In genomic region chr19:42406111-42406510, GRCh38 we compare ENCODE assay signal across 29 cellular contexts. TPM values are rescaled to one million over a fixed set of nuclear protein-coding genes. Genes with fewer than 3 reads are reported as not detected.
DNase-seq lines count a peak whose midpoint lies in the region; ATAC-seq and TF ChIP-seq lines count a peak whose summit lies in the region.
"Had no signal": no experiment of that assay in that cellular context is flagged by ENCODE, and none has a peak within 500 bp of the region (broad histone marks: within the 10 kb centered on the region; RNA-seq: fewer than 3 reads in every experiment).

No MANE protein-coding gene starts in this region.

- POLR2A ChIA-PET in IMR-90 (lab: Charles Lee; ENCODE audit: unreplicated experiment): no interaction called here

- BruUV-seq in IMR-90 (replicated peaks; lab: Mats Ljungman, UMichigan): no TSS peak

- H2BK15ac ChIP-seq in IMR-90 (ENCODE audit: low read depth, low read length): no peak overlapping the region

- no peak overlapping the region for H4K5ac ChIP-seq in IMR-90 (ENCODE audit: low read depth, low read length)

- dilution Hi-C loops in IMR-90 (cut with HindIII; ENCODE audit: low sequenced_read_pairs, unreplicated experiment): no loop called here

- no peak overlapping the region for H3K56ac ChIP-seq in IMR-90 (ENCODE audit: extremely low read depth, insufficient read depth, low read length)

- no peaks in the 10 kb centered on the region for H3K9me3 Mint-ChIP-seq in endothelial cell (ENCODE audit: unreplicated experiment)
- H3K9me3 Mint-ChIP-seq: CD8-positive, alpha-beta memory T cell had no signal

- no peak overlapping the region for H3K4me2 ChIP-seq in IMR-90 (ENCODE audit: low read depth, low read length)
- H3K4me2 ChIP-seq in osteoblast (ENCODE audit: insufficient read depth, low read length): no peak overlapping the region
- H3K4me2 ChIP-seq: SK-N-SH had no signal

- no peak for TF ChIP-seq RAD21 in IMR-90 (IDR thresholded peaks at IDR 0.05; ENCODE audit: low read length)

- H4K8ac ChIP-seq in IMR-90 (ENCODE audit: low read depth in 2 of 2, low read length in 2 of 2): no peak overlapping the region

- peak overlapping the region; percentile 24 for H3K27ac Mint-ChIP-seq in endothelial cell (ENCODE audit: unreplicated experiment)

- CTCF ChIA-PET in IMR-90 (lab: Yijun Ruan, JAX): no interaction called here

- peaks cover 7% of the 10 kb centered on the region for H3K36me3 Mint-ChIP-seq in endothelial cell (ENCODE audit: low read depth, unreplicated experiment)

- TF ChIP-seq CTCF in IMR-90 (conservative IDR thresholded peaks at IDR 0.05; ENCODE audit: low read depth, low read length) (no peak), endothelial cell (IDR thresholded peaks at IDR 0.05; ENCODE audit: unreplicated experiment) (no peak), osteoblast (IDR thresholded peaks at IDR 0.05; ENCODE audit: extremely low read depth, low read depth, low read length) (no peak)

- no peak overlapping the region for H3K23ac ChIP-seq in IMR-90 (ENCODE audit: low read depth, low read length)

- H2AFZ ChIP-seq in IMR-90 (replicated peaks; ENCODE audit: low read length, poor library complexity): no peak overlapping the region
- H2AFZ ChIP-seq in osteoblast (ENCODE audit: low read length): no peak overlapping the region

- H3K14ac ChIP-seq in IMR-90 (replicated peaks; ENCODE audit: low read depth, low read length): no peak overlapping the region

- in situ Hi-C loops in IMR-90 (cut with MboI; ENCODE audit: low sequenced_read_pairs): no loop called here

- H3K18ac ChIP-seq in IMR-90 (ENCODE audit: low read depth, low read length): no peak overlapping the region

- no peak overlapping the region for H3K4me3 Mint-ChIP-seq in endothelial cell (ENCODE audit: unreplicated experiment)
- H3K4me3 Mint-ChIP-seq: CD14-positive monocyte; CD8-positive, alpha-beta memory T cell had no signal

- TF ChIP-seq POLR2A in IMR-90 (IDR thresholded peaks at IDR 0.05; ENCODE audit: low read depth, low read length): no peak

- H3K79me1 ChIP-seq in IMR-90 (ENCODE audit: low read depth in 1 of 2, low read length in 2 of 2): peaks cover 0 to 10% of the 10 kb centered on the region in 2 experiments; a peak in 1 of 4 replicates

- H2AK9ac ChIP-seq in IMR-90 (replicated peaks; ENCODE audit: low read depth, low read length, poor library complexity): peak overlapping the region; percentile 10

- H3K9ac ChIP-seq in IMR-90 (ENCODE audit: low read depth, low read length): no peak overlapping the region
- H3K9ac ChIP-seq: SK-N-SH had no signal

- intact Hi-C loops in IMR-90 (cut with micrococcal nuclease): loop anchor here (10.0 kb wide), 1 partner anchor 271 kb away; the partner anchor contains the start of gene POU2F2

- H3K4ac ChIP-seq in IMR-90 (ENCODE audit: low read depth, low read length): no peak overlapping the region

- H3K27ac ChIP-seq in IMR-90 (ENCODE audit: insufficient read depth, low read length) (no peak overlapping the region), osteoblast (ENCODE audit: low read depth, low read length) (no peak overlapping the region)
- H3K27ac ChIP-seq: Peyer's patch had no signal

- no peak overlapping the region for H2BK120ac ChIP-seq in IMR-90 (ENCODE audit: low read depth, low read length)

- H3K27me3 Mint-ChIP-seq in endothelial cell (ENCODE audit: unreplicated experiment): peaks cover 6% of the 10 kb centered on the region
- H3K27me3 Mint-ChIP-seq: CD8-positive, alpha-beta memory T cell had no signal

- H3K4me1 Mint-ChIP-seq in endothelial cell (ENCODE audit: unreplicated experiment): peaks cover 8% of the 10 kb centered on the region

- WGBS in IMR-90 (ENCODE audit: extremely low coverage in 2 of 2, insufficient read length in 1 of 2), 2 experiments: 93% methylated on average over 4 of the region's 11 CpGs; no CpG with 5 or more reads in 1 of the 2 experiments

- H3K79me2 ChIP-seq in osteoblast (ENCODE audit: insufficient read depth, low read length): no peaks in the 10 kb centered on the region

- 0 out of 2 replicates have a peak, but pooled peaks cover 4% of the 10 kb centered on the region for H3K9me1 ChIP-seq in IMR-90 (ENCODE audit: insufficient read depth, low read length)

- no peaks in the 10 kb centered on the region for H3K9me3 ChIP-seq in IMR-90 (ENCODE audit: control insufficient read depth, insufficient read depth, low read length)
- no peaks in the 10 kb centered on the region for H3K9me3 ChIP-seq in osteoblast (ENCODE audit: low read depth, low read length)
- H3K9me3 ChIP-seq: BE2C, MG63, Peyer's patch, SK-N-SH had no signal

- ATAC-seq in IMR-90 (ENCODE audit: low read depth) (no peak), GM21515 (IDR thresholded peaks at IDR 0.05; ENCODE audit: unreplicated experiment) (no peak), esophagus mucosa (no peak)

- H4K20me1 ChIP-seq in IMR-90 (ENCODE audit: insufficient read depth, low read length) (peaks cover 15% of the 10 kb centered on the region), osteoblast (ENCODE audit: insufficient read depth, low read length) (peaks cover 4% of the 10 kb centered on the region)

- no peak overlapping the region for H2BK5ac ChIP-seq in IMR-90 (ENCODE audit: low read depth, low read length, poor library complexity, severe bottlenecking)

- H3K4me3 ChIP-seq in IMR-90 (ENCODE audit: insufficient read depth, low read depth, low read length) (no peak overlapping the region), osteoblast (ENCODE audit: insufficient read depth, low read length) (no peak overlapping the region)
- H3K4me3 ChIP-seq: MG63, Peyer's patch had no signal

- no peak overlapping the region for H2BK20ac ChIP-seq in IMR-90 (ENCODE audit: low read depth, low read length)

- DNase-seq in IMR-90: no peak
- DNase-seq in endothelial cell (ENCODE audit: low spot score): no peak
- DNase-seq in osteoblast (ENCODE audit: insufficient read length, low spot score, missing footprints): peak; percentile 73
- no peak for DNase-seq in NCI-H1694 (lab: John Stamatoyannopoulos, UW)
- DNase-seq in AG08395 (ENCODE audit: low spot score): no peak
- DNase-seq: BE2C; CD8-positive, alpha-beta memory T cell; DMS 273 treated with DMSO at 0.1 percent for 48 hours; DMS79 treated with DMSO at 0.1 percent for 48 hours; GF-D8; KBM-7; MG63; NCI-H1105 treated with DMSO at 0.1 percent for 48 hours; NCI-H146; NCI-H2029 treated with DMSO at 0.1 percent for 48 hours; NCI-H2227 treated with DMSO at 0.1 percent for 48 hours; NCI-H69; OCI-M1; Peyer's patch; SIG-M5; SK-N-SH; SW 1271 had no signal

- no peak overlapping the region for H2AK5ac ChIP-seq in IMR-90 (ENCODE audit: low read depth, low read length)

- no peak overlapping the region for H4K91ac ChIP-seq in IMR-90 (ENCODE audit: insufficient read depth, low read depth, low read length)

- 0 out of 2 replicates have a peak, but pooled peaks cover 4% of the 10 kb centered on the region for H3K4me1 ChIP-seq in IMR-90 (ENCODE audit: control insufficient read depth, insufficient read depth, low read length)
- no peaks in the 10 kb centered on the region for H3K4me1 ChIP-seq in osteoblast (ENCODE audit: insufficient read depth, low read length)
- H3K4me1 ChIP-seq: BE2C had no signal

- peaks cover 1% of the 10 kb centered on the region; the same call in 1 of the 2 replicates for H3K36me3 ChIP-seq in IMR-90 (ENCODE audit: control insufficient read depth, insufficient read depth, low read length)
- H3K36me3 ChIP-seq in osteoblast (ENCODE audit: insufficient read depth, low read length): no peaks in the 10 kb centered on the region
- H3K36me3 ChIP-seq: BE2C, MG63 had no signal

- H3K27me3 ChIP-seq in IMR-90 (ENCODE audit: control insufficient read depth, insufficient read depth, low read length) (no peaks in the 10 kb centered on the region), osteoblast (ENCODE audit: insufficient read depth, low read length) (no peaks in the 10 kb centered on the region)
- H3K27me3 ChIP-seq: BE2C, MG63, Peyer's patch had no signal

TF ChIP-seq in IMR-90, 13 proteins besides CTCF, POLR2A, EP300 and RAD21 (continues in another document):
- no peak for TF ChIP-seq RFX5 (IDR thresholded peaks at IDR 0.05; ENCODE audit: low read depth, low read length)
- TF ChIP-seq, protein P1, sequence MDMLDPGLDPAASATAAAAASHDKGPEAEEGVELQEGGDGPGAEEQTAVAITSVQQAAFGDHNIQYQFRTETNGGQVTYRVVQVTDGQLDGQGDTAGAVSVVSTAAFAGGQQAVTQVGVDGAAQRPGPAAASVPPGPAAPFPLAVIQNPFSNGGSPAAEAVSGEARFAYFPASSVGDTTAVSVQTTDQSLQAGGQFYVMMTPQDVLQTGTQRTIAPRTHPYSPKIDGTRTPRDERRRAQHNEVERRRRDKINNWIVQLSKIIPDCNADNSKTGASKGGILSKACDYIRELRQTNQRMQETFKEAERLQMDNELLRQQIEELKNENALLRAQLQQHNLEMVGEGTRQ (IDR thresholded peaks at IDR 0.05; ENCODE audit: low read depth, low read length): no peak
- TF ChIP-seq, protein P2, sequence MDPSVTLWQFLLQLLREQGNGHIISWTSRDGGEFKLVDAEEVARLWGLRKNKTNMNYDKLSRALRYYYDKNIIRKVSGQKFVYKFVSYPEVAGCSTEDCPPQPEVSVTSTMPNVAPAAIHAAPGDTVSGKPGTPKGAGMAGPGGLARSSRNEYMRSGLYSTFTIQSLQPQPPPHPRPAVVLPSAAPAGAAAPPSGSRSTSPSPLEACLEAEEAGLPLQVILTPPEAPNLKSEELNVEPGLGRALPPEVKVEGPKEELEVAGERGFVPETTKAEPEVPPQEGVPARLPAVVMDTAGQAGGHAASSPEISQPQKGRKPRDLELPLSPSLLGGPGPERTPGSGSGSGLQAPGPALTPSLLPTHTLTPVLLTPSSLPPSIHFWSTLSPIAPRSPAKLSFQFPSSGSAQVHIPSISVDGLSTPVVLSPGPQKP (IDR thresholded peaks at IDR 0.05; ENCODE audit: borderline replicate concordance, low read depth, low read length): no peak

RNA-seq across cellular contexts. Expression of gene CNFN, which starts 16.0 kb away (rescaled TPM):
- total RNA-seq in IMR-90 (2012; rRNA removed) (not detected in 2 replicates), endothelial cell (ENCODE audit: unreplicated experiment) (4.1 TPM), osteoblast (not detected in 2 replicates), esophagus mucosa (1,078 TPM)
- 1.0 and 1.2 TPM in 2 replicates for polyA plus RNA-seq in IMR-90 (2012; rRNA removed)
- not detected in 2 replicates for polyA plus RNA-seq in IMR-90 (2012; cell fraction: cytosol; rRNA removed)
- 0.23 TPM in 1 of 2 replicates, not detected in the other for polyA plus RNA-seq in IMR-90 (2012; cell fraction: nucleus; rRNA removed; ENCODE audit: low replicate concordance)
- total RNA-seq: A673; CD8-positive, alpha-beta memory T cell; HT1080 had no signal
- polyA plus RNA-seq: CD8-positive, alpha-beta memory T cell had no signal

RNA-seq across cellular contexts. Expression of gene LIPE, which starts 21.1 kb away (rescaled TPM):
- total RNA-seq in IMR-90 (2012; rRNA removed) (0.83 and 1.1 TPM in 2 replicates), endothelial cell (ENCODE audit: unreplicated experiment) (5.5 TPM), osteoblast (1.8 and 2.7 TPM in 2 replicates), esophagus mucosa (10.8 TPM)
- 5.4 and 5.9 TPM in 2 replicates for polyA plus RNA-seq in IMR-90 (2012; rRNA removed)
- 3.2 and 4.7 TPM in 2 replicates for polyA plus RNA-seq in IMR-90 (2012; cell fraction: cytosol; rRNA removed)
- polyA plus RNA-seq in IMR-90 (2012; cell fraction: nucleus; rRNA removed; ENCODE audit: low replicate concordance): 2.2 and 7.5 TPM in 2 replicates
- total RNA-seq: HT1080 had no signal
- polyA plus RNA-seq: CD14-positive monocyte had no signal

RNA-seq across cellular contexts. Expression of gene CXCL17, which starts 36.6 kb away (rescaled TPM):
- total RNA-seq in IMR-90 (2012; rRNA removed): not detected in 2 replicates
- polyA plus RNA-seq in IMR-90 (2012; rRNA removed): not detected in 2 replicates
- polyA plus RNA-seq in IMR-90 (2012; cell fraction: cytosol; rRNA removed): not detected in 2 replicates
- not detected in 2 replicates for polyA plus RNA-seq in IMR-90 (2012; cell fraction: nucleus; rRNA removed; ENCODE audit: low replicate concordance)
- total RNA-seq in endothelial cell (ENCODE audit: unreplicated experiment): not detected
- total RNA-seq in osteoblast: not detected in 2 replicates
- 38.6 TPM for total RNA-seq in esophagus mucosa
- total RNA-seq: A673; CD8-positive, alpha-beta memory T cell; H4; HT1080; NCI-H460; Peyer's patch had no signal
- polyA plus RNA-seq: CD14-positive monocyte; CD8-positive, alpha-beta memory T cell; SK-N-SH had no signal

Comparison
In these comparisons a context has a peak if more than half of its experiments do, and no peak if none do; other contexts are left out.
1. RNA of gene CNFN, which starts 16.0 kb away (total RNA-seq): 1,078 TPM in esophagus mucosa (single experiment); 4.1 TPM in endothelial cell (single experiment), not detected in IMR-90 and not detected in osteoblast; every median in the first group is over 100 times any median in the second.
2. RNA of gene CXCL17, which starts 36.6 kb away (total RNA-seq): 38.6 TPM in esophagus mucosa (single experiment); not detected in IMR-90, not detected in endothelial cell (single experiment) and not detected in osteoblast; every median in the first group is over 10 times any median in the second.